ENCODE assay signal across 2 cellular contexts in the genomic region with DNA sequence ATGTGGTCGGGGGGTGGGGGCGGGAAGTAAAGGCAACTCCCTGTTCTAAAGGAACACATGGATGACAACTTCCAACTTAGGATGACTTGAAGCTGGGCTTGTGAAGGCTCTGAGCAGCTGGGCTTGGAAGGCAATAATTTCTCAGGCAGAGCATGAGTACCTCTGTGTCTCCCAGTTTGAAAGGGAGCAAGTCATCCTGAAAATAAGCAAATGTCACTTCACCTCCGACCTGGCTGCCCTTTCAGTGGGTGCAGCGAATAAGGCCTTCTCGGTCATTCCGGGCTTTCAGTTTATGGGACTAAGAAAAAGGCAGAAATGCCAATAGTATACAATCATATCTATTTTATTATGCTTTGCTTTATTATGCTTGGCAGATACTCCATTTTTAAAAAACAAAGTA.
TF ChIP-seq lines count a peak whose summit lies in the region.

No MANE protein-coding gene starts in this region.

TF ChIP-seq in SK-N-SH, 30 proteins besides CTCF, POLR2A, EP300 and RAD21 (continued from another document):
- TF ChIP-seq, protein P1, sequence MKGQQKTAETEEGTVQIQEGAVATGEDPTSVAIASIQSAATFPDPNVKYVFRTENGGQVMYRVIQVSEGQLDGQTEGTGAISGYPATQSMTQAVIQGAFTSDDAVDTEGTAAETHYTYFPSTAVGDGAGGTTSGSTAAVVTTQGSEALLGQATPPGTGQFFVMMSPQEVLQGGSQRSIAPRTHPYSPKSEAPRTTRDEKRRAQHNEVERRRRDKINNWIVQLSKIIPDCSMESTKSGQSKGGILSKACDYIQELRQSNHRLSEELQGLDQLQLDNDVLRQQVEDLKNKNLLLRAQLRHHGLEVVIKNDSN (IDR thresholded peaks at IDR 0.05; ENCODE audit: borderline replicate concordance, low read depth) = no peak
- TF ChIP-seq NFIC (IDR thresholded peaks at IDR 0.05; ENCODE audit: borderline replicate concordance) (no peak), RCOR1 (IDR thresholded peaks at IDR 0.05; ENCODE audit: low read length) (no peak), TCF12 (IDR thresholded peaks at IDR 0.05) (no peak), SMC3 (IDR thresholded peaks at IDR 0.05; ENCODE audit: low read depth, low read length) (no peak), NRF1 (IDR thresholded peaks at IDR 0.05; ENCODE audit: low read depth, low read length) (no peak), GATA2 (CRISPR knock-in tag; IDR thresholded peaks at IDR 0.05) (no peak), ELF1 (IDR thresholded peaks at IDR 0.05) (no peak), EZH2phosphoT487 (IDR thresholded peaks at IDR 0.05; ENCODE audit: borderline replicate concordance, low read depth) (no peak), MXI1 (IDR thresholded peaks at IDR 0.05; ENCODE audit: low read depth, low read length) (no peak), FOXJ3 (CRISPR knock-in tag; IDR thresholded peaks at IDR 0.05) (no peak), TAF1 (IDR thresholded peaks at IDR 0.05; ENCODE audit: borderline replicate concordance, low read depth, low read length) (no peak)
- TF ChIP-seq, protein P2, sequence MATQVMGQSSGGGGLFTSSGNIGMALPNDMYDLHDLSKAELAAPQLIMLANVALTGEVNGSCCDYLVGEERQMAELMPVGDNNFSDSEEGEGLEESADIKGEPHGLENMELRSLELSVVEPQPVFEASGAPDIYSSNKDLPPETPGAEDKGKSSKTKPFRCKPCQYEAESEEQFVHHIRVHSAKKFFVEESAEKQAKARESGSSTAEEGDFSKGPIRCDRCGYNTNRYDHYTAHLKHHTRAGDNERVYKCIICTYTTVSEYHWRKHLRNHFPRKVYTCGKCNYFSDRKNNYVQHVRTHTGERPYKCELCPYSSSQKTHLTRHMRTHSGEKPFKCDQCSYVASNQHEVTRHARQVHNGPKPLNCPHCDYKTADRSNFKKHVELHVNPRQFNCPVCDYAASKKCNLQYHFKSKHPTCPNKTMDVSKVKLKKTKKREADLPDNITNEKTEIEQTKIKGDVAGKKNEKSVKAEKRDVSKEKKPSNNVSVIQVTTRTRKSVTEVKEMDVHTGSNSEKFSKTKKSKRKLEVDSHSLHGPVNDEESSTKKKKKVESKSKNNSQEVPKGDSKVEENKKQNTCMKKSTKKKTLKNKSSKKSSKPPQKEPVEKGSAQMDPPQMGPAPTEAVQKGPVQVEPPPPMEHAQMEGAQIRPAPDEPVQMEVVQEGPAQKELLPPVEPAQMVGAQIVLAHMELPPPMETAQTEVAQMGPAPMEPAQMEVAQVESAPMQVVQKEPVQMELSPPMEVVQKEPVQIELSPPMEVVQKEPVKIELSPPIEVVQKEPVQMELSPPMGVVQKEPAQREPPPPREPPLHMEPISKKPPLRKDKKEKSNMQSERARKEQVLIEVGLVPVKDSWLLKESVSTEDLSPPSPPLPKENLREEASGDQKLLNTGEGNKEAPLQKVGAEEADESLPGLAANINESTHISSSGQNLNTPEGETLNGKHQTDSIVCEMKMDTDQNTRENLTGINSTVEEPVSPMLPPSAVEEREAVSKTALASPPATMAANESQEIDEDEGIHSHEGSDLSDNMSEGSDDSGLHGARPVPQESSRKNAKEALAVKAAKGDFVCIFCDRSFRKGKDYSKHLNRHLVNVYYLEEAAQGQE (IDR thresholded peaks at IDR 0.05; ENCODE audit: low read depth, low read length) = no peak
- TF ChIP-seq, protein P3, sequence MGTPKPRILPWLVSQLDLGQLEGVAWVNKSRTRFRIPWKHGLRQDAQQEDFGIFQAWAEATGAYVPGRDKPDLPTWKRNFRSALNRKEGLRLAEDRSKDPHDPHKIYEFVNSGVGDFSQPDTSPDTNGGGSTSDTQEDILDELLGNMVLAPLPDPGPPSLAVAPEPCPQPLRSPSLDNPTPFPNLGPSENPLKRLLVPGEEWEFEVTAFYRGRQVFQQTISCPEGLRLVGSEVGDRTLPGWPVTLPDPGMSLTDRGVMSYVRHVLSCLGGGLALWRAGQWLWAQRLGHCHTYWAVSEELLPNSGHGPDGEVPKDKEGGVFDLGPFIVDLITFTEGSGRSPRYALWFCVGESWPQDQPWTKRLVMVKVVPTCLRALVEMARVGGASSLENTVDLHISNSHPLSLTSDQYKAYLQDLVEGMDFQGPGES (IDR thresholded peaks at IDR 0.05; ENCODE audit: low read depth, low read length) = no peak
- TF ChIP-seq, protein P4, sequence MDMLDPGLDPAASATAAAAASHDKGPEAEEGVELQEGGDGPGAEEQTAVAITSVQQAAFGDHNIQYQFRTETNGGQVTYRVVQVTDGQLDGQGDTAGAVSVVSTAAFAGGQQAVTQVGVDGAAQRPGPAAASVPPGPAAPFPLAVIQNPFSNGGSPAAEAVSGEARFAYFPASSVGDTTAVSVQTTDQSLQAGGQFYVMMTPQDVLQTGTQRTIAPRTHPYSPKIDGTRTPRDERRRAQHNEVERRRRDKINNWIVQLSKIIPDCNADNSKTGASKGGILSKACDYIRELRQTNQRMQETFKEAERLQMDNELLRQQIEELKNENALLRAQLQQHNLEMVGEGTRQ (IDR thresholded peaks at IDR 0.05; ENCODE audit: borderline replicate concordance, low read depth, low read length) = no peak
- TF ChIP-seq, protein P5, sequence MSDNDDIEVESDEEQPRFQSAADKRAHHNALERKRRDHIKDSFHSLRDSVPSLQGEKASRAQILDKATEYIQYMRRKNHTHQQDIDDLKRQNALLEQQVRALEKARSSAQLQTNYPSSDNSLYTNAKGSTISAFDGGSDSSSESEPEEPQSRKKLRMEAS (IDR thresholded peaks at IDR 0.05; ENCODE audit: low read depth) = no peak

TF ChIP-seq in SK-N-SH treated with all-trans-retinoic acid at 6 μM for 48 hours, 23 proteins besides CTCF, POLR2A, EP300 and RAD21 (continued from another document):
- TF ChIP-seq, protein P6, sequence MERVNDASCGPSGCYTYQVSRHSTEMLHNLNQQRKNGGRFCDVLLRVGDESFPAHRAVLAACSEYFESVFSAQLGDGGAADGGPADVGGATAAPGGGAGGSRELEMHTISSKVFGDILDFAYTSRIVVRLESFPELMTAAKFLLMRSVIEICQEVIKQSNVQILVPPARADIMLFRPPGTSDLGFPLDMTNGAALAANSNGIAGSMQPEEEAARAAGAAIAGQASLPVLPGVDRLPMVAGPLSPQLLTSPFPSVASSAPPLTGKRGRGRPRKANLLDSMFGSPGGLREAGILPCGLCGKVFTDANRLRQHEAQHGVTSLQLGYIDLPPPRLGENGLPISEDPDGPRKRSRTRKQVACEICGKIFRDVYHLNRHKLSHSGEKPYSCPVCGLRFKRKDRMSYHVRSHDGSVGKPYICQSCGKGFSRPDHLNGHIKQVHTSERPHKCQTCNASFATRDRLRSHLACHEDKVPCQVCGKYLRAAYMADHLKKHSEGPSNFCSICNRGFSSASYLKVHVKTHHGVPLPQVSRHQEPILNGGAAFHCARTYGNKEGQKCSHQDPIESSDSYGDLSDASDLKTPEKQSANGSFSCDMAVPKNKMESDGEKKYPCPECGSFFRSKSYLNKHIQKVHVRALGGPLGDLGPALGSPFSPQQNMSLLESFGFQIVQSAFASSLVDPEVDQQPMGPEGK (CRISPR knock-in tag; IDR thresholded peaks at IDR 0.05; ENCODE audit: borderline replicate concordance) = no peak
- TF ChIP-seq BACH2 (CRISPR knock-in tag; IDR thresholded peaks at IDR 0.05; ENCODE audit: borderline replicate concordance) = no peak
- TF ChIP-seq ZNF70 (CRISPR knock-in tag; IDR thresholded peaks at IDR 0.05) = no peak
- TF ChIP-seq OSR1 (CRISPR knock-in tag; IDR thresholded peaks at IDR 0.05) = no peak
- TF ChIP-seq, protein P7, sequence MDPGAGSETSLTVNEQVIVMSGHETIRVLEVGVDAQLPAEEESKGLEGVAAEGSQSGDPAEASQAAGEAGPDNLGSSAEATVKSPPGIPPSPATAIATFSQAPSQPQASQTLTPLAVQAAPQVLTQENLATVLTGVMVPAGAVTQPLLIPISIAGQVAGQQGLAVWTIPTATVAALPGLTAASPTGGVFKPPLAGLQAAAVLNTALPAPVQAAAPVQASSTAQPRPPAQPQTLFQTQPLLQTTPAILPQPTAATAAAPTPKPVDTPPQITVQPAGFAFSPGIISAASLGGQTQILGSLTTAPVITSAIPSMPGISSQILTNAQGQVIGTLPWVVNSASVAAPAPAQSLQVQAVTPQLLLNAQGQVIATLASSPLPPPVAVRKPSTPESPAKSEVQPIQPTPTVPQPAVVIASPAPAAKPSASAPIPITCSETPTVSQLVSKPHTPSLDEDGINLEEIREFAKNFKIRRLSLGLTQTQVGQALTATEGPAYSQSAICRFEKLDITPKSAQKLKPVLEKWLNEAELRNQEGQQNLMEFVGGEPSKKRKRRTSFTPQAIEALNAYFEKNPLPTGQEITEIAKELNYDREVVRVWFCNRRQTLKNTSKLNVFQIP (CRISPR knock-in tag; IDR thresholded peaks at IDR 0.05; ENCODE audit: borderline replicate concordance, low read depth) = no peak
- TF ChIP-seq ZNF565 (CRISPR knock-in tag; conservative IDR thresholded peaks at IDR 0.05; ENCODE audit: low read depth) = no peak
